10 cellular contexts compared by ENCODE assay signal in genomic region chr1:193540511-193540910, GRCh38.
DNase-seq lines count a peak whose midpoint lies in the region; ATAC-seq and TF ChIP-seq lines count a peak whose summit lies in the region.
"Had no signal": no experiment of that assay in that cellular context is flagged by ENCODE, and none has a peak within 500 bp of the region (broad histone marks: within the 10 kb centered on the region; RNA-seq: fewer than 3 reads in every experiment).

No MANE protein-coding gene starts in this region.

- H3K27me3 Mint-ChIP-seq in memory B cell, result no peaks in the 10 kb centered on the region

- peak overlapping the region; percentile 86 for H3K4me3 Mint-ChIP-seq in memory B cell

- DNase-seq in memory B cell (ENCODE audit: low spot score in 2 of 2) (no peak), DMS114 treated with DMSO at 0.1 percent for 48 hours (lab: John Stamatoyannopoulos, UW; ENCODE audit: unreplicated experiment) (no peak), NCI-H524 treated with DMSO at 0.1 percent for 48 hours (lab: John Stamatoyannopoulos, UW) (no peak), erythroblast (lab: John Stamatoyannopoulos, UW) (no peak), inferior parietal cortex (ENCODE audit: extremely low spot score) (no peak)
- DNase-seq: GF-D8, H7 had no signal

- peak overlapping the region; percentile 90 for H3K27ac Mint-ChIP-seq in memory B cell

- no peaks in the 10 kb centered on the region for H3K36me3 Mint-ChIP-seq in memory B cell

- H3K9me3 Mint-ChIP-seq in memory B cell, result no peaks in the 10 kb centered on the region

- TF ChIP-seq POLR2A in erythroblast (IDR thresholded peaks at IDR 0.05; ENCODE audit: low read length), result no peak

- peaks cover 21% of the 10 kb centered on the region for H3K4me1 Mint-ChIP-seq in memory B cell

- ATAC-seq in GM19023 (IDR thresholded peaks at IDR 0.05; ENCODE audit: unreplicated experiment) (peak; percentile 4), GM21717 (IDR thresholded peaks at IDR 0.05; ENCODE audit: unreplicated experiment) (peak; percentile 26), HG03565 (IDR thresholded peaks at IDR 0.05; ENCODE audit: unreplicated experiment) (peak; percentile 1), memory B cell (ENCODE audit: low read depth) (no peak)
